Comparison of ENCODE assay signal across 26 cellular contexts in the genomic region with DNA sequence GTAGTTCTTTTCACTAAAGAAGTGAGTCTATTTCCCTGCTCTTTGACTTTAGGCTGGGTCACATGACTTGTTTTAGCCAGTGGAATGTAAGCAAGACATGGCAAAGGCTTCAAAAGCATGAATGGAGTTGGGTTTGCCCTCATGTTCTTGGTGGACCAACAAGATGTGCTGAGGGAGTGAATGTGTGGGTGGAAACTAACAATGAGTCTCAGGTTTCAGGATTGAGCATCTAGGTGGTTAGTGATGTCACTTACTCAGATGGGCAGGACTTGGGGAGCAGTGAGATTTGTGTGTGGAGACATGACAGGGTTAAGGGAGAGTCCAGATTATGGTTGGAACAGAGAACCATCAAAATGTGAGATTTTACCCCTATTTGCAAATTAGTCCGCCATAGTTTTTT.
DNase-seq lines count a peak whose midpoint lies in the region; ATAC-seq and TF ChIP-seq lines count a peak whose summit lies in the region.
"Had no signal": no experiment of that assay in that cellular context is flagged by ENCODE, and none has a peak within 500 bp of the region (broad histone marks: within the 10 kb centered on the region; RNA-seq: fewer than 3 reads in every experiment).

No MANE protein-coding gene starts in this region.

- TF ChIP-seq CTCF in epithelial cell of esophagus (IDR thresholded peaks at IDR 0.05; ENCODE audit: insufficient read depth, low read depth, low read length, missing control alignments) = no peak

- H3K27me3 Mint-ChIP-seq in activated CD4-positive, alpha-beta T cell treated with anti-CD3 and anti-CD28 coated beads for 36 hours = no peaks in the 10 kb centered on the region
- H3K27me3 Mint-ChIP-seq: activated B cell treated with CpG ODN at 0.5 μM for 24 hours; CD4-positive, CD25-positive, alpha-beta regulatory T cell had no signal

- POLR2A ChIA-PET in activated CD4-positive, alpha-beta T cell treated with anti-CD3 and anti-CD28 coated beads for 36 hours (lab: Charles Lee) = no interaction called here

- H3K27ac Mint-ChIP-seq in activated CD4-positive, alpha-beta T cell treated with anti-CD3 and anti-CD28 coated beads for 36 hours = no peak overlapping the region
- H3K27ac Mint-ChIP-seq: activated B cell treated with CpG ODN at 0.5 μM for 24 hours; CD4-positive, CD25-positive, alpha-beta regulatory T cell had no signal

- H3K9me3 Mint-ChIP-seq in activated CD4-positive, alpha-beta T cell treated with anti-CD3 and anti-CD28 coated beads for 36 hours (ENCODE audit: low read depth) = peaks cover 15% of the 10 kb centered on the region

- no peaks in the 10 kb centered on the region for H3K4me1 Mint-ChIP-seq in activated CD4-positive, alpha-beta T cell treated with anti-CD3 and anti-CD28 coated beads for 36 hours
- H3K4me1 Mint-ChIP-seq: activated B cell treated with CpG ODN at 0.5 μM for 24 hours; CD4-positive, CD25-positive, alpha-beta regulatory T cell had no signal

- peak; percentile 58 for ATAC-seq in activated CD4-positive, alpha-beta T cell treated with anti-CD3 and anti-CD28 coated beads for 36 hours
- peak; percentile 60 for ATAC-seq in GM18870 (IDR thresholded peaks at IDR 0.05; ENCODE audit: unreplicated experiment)
- ATAC-seq in HG03432 (IDR thresholded peaks at IDR 0.05; ENCODE audit: unreplicated experiment) = peak; percentile 47
- ATAC-seq: body of pancreas had no signal

- intact Hi-C loops in activated CD4-positive, alpha-beta T cell treated with anti-CD3 and anti-CD28 coated beads for 36 hours (cut with DNase I, micrococcal nuclease) = no loop called here

- no peaks in the 10 kb centered on the region for H3K36me3 Mint-ChIP-seq in activated CD4-positive, alpha-beta T cell treated with anti-CD3 and anti-CD28 coated beads for 36 hours (ENCODE audit: low read depth)
- H3K36me3 Mint-ChIP-seq: CD4-positive, CD25-positive, alpha-beta regulatory T cell had no signal

- no peak for DNase-seq in activated CD4-positive, alpha-beta T cell treated with anti-CD3 and anti-CD28 coated beads for 36 hours
- DNase-seq in activated CD4-positive, alpha-beta T cell treated with anti-CD3 and anti-CD28 coated beads, Interleukin-2, amount 50 U/mL, for 4 hours = no peak
- peak; percentile 24 for DNase-seq in epithelial cell of esophagus (ENCODE audit: low read depth)
- no peak for DNase-seq in DMS53 (lab: John Stamatoyannopoulos, UW)
- no peak for DNase-seq in NCI-H1048 (lab: John Stamatoyannopoulos, UW)
- DNase-seq in glomerular visceral epithelial cell (ENCODE audit: extremely low spot score) = no peak
- DNase-seq: activated B cell treated with CpG ODN at 0.5 μM for 24 hours; activated CD4-positive, alpha-beta T cell treated with anti-CD3 and anti-CD28 coated beads, Interleukin-2, amount 50 U/mL, for 48 hours; activated effector memory CD4-positive, alpha-beta T cell treated with anti-CD3 and anti-CD28 coated beads, Interleukin-2, amount 50 U/mL, for 16 hours; body of pancreas; CD4-positive, CD25-positive, alpha-beta regulatory T cell; islet precursor cell; Kasumi-1; left ventricle myocardium inferior; NCI-H1436 treated with DMSO at 0.1 percent for 48 hours; NCI-H2107; NCI-H446 treated with DMSO at 0.1 percent for 48 hours; NCI-H82; posterior cingulate gyrus; sigmoid colon; stimulated activated naive CD4-positive, alpha-beta T cell treated with Interleukin-2 at 50 U/mL for 16 hours; T-helper 1 cell had no signal

- CTCF ChIA-PET in activated CD4-positive, alpha-beta T cell treated with anti-CD3 and anti-CD28 coated beads for 36 hours (lab: Charles Lee) = no interaction called here

- H3K4me3 ChIP-seq in epithelial cell of esophagus (ENCODE audit: low read length) = no peak overlapping the region
- H3K4me3 ChIP-seq: body of pancreas, left ventricle myocardium inferior, sigmoid colon, SJSA1, thoracic aorta had no signal

- H3K4me3 Mint-ChIP-seq in activated CD4-positive, alpha-beta T cell treated with anti-CD3 and anti-CD28 coated beads for 36 hours = no peak overlapping the region
- H3K4me3 Mint-ChIP-seq: activated B cell treated with CpG ODN at 0.5 μM for 24 hours; CD4-positive, CD25-positive, alpha-beta regulatory T cell had no signal
